8 cellular contexts compared by ENCODE assay signal in genomic region chr2:10119601-10120157, GRCh38. TPM values are rescaled to one million over a fixed set of nuclear protein-coding genes. Genes with fewer than 3 reads are reported as not detected.
DNase-seq lines count a peak whose midpoint lies in the region; ATAC-seq and TF ChIP-seq lines count a peak whose summit lies in the region.

No MANE protein-coding gene starts in this region.

- peak overlapping the region; percentile 58 to 82 (median 74) for H3K27ac ChIP-seq in gastrocnemius medialis

- peaks cover 15 to 19% of the 10 kb centered on the region in 2 donors for H3K4me1 ChIP-seq in gastrocnemius medialis

- H3K36me3 ChIP-seq in gastrocnemius medialis, result no peaks in the 10 kb centered on the region

- H3K4me3 ChIP-seq in GM12875 (ENCODE audit: low read depth, low read length) (peak overlapping the region; percentile 98), fibroblast of pulmonary artery (replicated peaks; ENCODE audit: low read depth, low read length) (peak overlapping the region; percentile 72), gastrocnemius medialis (peak overlapping the region; percentile 66 to 92 (median 78))

- peaks cover 12 to 14% (median 14%) of the 10 kb centered on the region in 3 donors for H3K27me3 ChIP-seq in gastrocnemius medialis

- H3K9me3 ChIP-seq in gastrocnemius medialis, result no peaks in the 10 kb centered on the region

- in situ Hi-C loops in gastrocnemius medialis (cut with MboI; ENCODE audit: low sequenced_read_pairs in 4 of 4), result loop anchor here in 2 of 4 donors (10.0 to 25.0 kb wide), 4 partner anchors 285 to 543 kb away; no protein-coding TSS in a partner anchor

- ATAC-seq in SK-N-SH treated with all-trans-retinoic acid at 6 μM for 48 hours, result no peak
- no peak for ATAC-seq in gastrocnemius medialis
- no peak for ATAC-seq in HG02884 (IDR thresholded peaks at IDR 0.05; ENCODE audit: unreplicated experiment)

- DNase-seq in fibroblast of pulmonary artery (ENCODE audit: low read depth) (no peak), gastrocnemius medialis (no peak), cortex of kidney (lab: John Stamatoyannopoulos, UW) (no peak), C1 segment of cervical spinal cord (lab: John Stamatoyannopoulos, UW) (no peak)
- no peak for DNase-seq in activated CD4-positive, alpha-beta T cell treated with anti-CD3 and anti-CD28 coated beads, Interleukin-2, amount 50 U/mL, for 48 hours

- intact Hi-C loops in gastrocnemius medialis (cut with DNase I; ENCODE audit: low total_unique reads), result loop anchor here (1.0 to 10.0 kb wide), 5 partner anchors 47 to 555 kb away; partner anchors contain the start of genes GRHL1 and HPCAL1

- TF ChIP-seq CTCF in GM12875 (IDR thresholded peaks at IDR 0.05; ENCODE audit: borderline replicate concordance, insufficient read depth, low read depth, low read length), result no peak
- TF ChIP-seq CTCF in fibroblast of pulmonary artery (IDR thresholded peaks at IDR 0.05; ENCODE audit: low read length, missing control alignments), result no peak
- no peak for TF ChIP-seq CTCF in gastrocnemius medialis (IDR thresholded peaks at IDR 0.05 in 4 of 5, conservative IDR thresholded peaks at IDR 0.05 in 1 of 5)

- TF ChIP-seq POLR2A in gastrocnemius medialis (IDR thresholded peaks at IDR 0.05), result no peak

TF ChIP-seq in SK-N-SH treated with all-trans-retinoic acid at 6 μM for 48 hours, 23 proteins besides CTCF, POLR2A, EP300 and RAD21:
- no peak for TF ChIP-seq ZNF70 (CRISPR knock-in tag; IDR thresholded peaks at IDR 0.05)
- TF ChIP-seq BACH2 (CRISPR knock-in tag; IDR thresholded peaks at IDR 0.05; ENCODE audit: borderline replicate concordance), result no peak
- TF ChIP-seq TOX (CRISPR knock-in tag; IDR thresholded peaks at IDR 0.05; ENCODE audit: borderline replicate concordance), result no peak
- TF ChIP-seq ZFP30 (CRISPR knock-in tag; IDR thresholded peaks at IDR 0.05), result no peak
- TF ChIP-seq ESRRG (CRISPR knock-in tag; IDR thresholded peaks at IDR 0.05), result 0 out of 2 replicates have a peak, but pooled peaks have one; percentile 6
- no peak for TF ChIP-seq PATZ1 (CRISPR knock-in tag; IDR thresholded peaks at IDR 0.05; ENCODE audit: borderline replicate concordance)

RNA-seq across cellular contexts. Expression of gene RRM2, which starts 2.9 kb away (rescaled TPM):
- total RNA-seq in gastrocnemius medialis, result 1 to 10 TPM in 1 of 4 donors, not detected in 3; 2.0 TPM

RNA-seq across cellular contexts. Expression of gene CYS1, which starts 39.5 kb away (rescaled TPM):
- total RNA-seq in gastrocnemius medialis, result under 1 TPM in 3 of 4 donors, not detected in 1; 0.10 to 0.42 (median 0.18) TPM
